1 cellular context compared by ENCODE assay signal in the genomic region with DNA sequence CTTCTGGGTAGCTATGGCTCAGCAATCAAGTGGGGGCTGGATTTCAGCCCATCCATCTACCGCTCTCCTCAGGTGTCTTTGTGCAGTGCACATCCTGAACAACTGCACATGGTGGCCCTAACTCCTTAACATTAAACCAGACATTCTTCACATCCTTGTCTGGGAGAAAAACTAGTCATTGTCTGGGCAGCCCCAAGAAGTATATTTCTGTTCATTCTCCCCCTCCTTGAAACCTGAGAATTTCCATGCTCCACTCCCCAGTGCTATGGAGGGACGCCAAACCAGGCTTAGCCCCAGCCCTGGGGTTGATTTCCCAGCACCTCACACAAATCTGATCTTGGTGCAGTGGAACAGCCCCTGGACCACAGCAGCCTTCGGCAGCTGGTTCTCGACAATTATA.
TF ChIP-seq lines count a peak whose summit lies in the region.

No MANE protein-coding gene starts in this region.

TF ChIP-seq in K562, 482 proteins besides CTCF, POLR2A, EP300 and RAD21 (continued from another document):
- TF ChIP-seq, protein P1, sequence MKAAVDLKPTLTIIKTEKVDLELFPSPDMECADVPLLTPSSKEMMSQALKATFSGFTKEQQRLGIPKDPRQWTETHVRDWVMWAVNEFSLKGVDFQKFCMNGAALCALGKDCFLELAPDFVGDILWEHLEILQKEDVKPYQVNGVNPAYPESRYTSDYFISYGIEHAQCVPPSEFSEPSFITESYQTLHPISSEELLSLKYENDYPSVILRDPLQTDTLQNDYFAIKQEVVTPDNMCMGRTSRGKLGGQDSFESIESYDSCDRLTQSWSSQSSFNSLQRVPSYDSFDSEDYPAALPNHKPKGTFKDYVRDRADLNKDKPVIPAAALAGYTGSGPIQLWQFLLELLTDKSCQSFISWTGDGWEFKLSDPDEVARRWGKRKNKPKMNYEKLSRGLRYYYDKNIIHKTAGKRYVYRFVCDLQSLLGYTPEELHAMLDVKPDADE (conservative IDR thresholded peaks at IDR 0.05; ENCODE audit: control insufficient read depth, low read depth, low read length), result no peak
- TF ChIP-seq, protein P2, sequence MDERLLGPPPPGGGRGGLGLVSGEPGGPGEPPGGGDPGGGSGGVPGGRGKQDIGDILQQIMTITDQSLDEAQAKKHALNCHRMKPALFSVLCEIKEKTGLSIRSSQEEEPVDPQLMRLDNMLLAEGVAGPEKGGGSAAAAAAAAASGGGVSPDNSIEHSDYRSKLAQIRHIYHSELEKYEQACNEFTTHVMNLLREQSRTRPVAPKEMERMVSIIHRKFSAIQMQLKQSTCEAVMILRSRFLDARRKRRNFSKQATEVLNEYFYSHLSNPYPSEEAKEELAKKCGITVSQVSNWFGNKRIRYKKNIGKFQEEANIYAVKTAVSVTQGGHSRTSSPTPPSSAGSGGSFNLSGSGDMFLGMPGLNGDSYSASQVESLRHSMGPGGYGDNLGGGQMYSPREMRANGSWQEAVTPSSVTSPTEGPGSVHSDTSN (CRISPR knock-in tag; IDR thresholded peaks at IDR 0.05; ENCODE audit: low read depth), result no peak
- TF ChIP-seq, protein P2 (tag; conservative IDR thresholded peaks at IDR 0.05; ENCODE audit: low read depth), result no peak
- TF ChIP-seq MAFG (tag; conservative IDR thresholded peaks at IDR 0.05), result no peak
- no peak for TF ChIP-seq ELF2 (CRISPR knock-in tag; IDR thresholded peaks at IDR 0.05)
- no peak for TF ChIP-seq ZNF589 (CRISPR knock-in tag; IDR thresholded peaks at IDR 0.05; ENCODE audit: low read depth)
